17 cellular contexts compared by ENCODE assay signal in genomic region chr1:29646161-29646775, GRCh38.
A peak's percentile ranks its signal among the peaks of the same experiment; 100 is the strongest.
DNase-seq lines count a peak whose midpoint lies in the region; ATAC-seq and TF ChIP-seq lines count a peak whose summit lies in the region.
"Had no signal": no experiment of that assay in that cellular context is flagged by ENCODE, and none has a peak within 500 bp of the region (broad histone marks: within the 10 kb centered on the region; RNA-seq: fewer than 3 reads in every experiment).

No MANE protein-coding gene starts in this region.

- H3K27ac ChIP-seq in coronary artery = no peak overlapping the region
- H3K27ac ChIP-seq: GM23248 had no signal

- no peak for ATAC-seq in GM19035 (IDR thresholded peaks at IDR 0.05; ENCODE audit: unreplicated experiment)

- H3K4me3 ChIP-seq in coronary artery = no peak overlapping the region
- H3K4me3 ChIP-seq: GM23248 had no signal

- peak; percentile 15 for DNase-seq in activated CD8-positive, alpha-beta memory T cell treated with anti-CD3 and anti-CD28 coated beads for 24 hours
- DNase-seq in activated CD8-positive, alpha-beta memory T cell treated with anti-CD3 and anti-CD28 coated beads, Interleukin-2, amount 50 U/mL, for 4 hours = no peak
- DNase-seq in coronary artery (ENCODE audit: low spot score) (peak; percentile 55), myocyte (ENCODE audit: low read depth) (peak; percentile 50), T-helper 9 cell (no peak), midbrain (lab: John Stamatoyannopoulos, UW) (no peak), COLO668 (lab: John Stamatoyannopoulos, UW; ENCODE audit: unreplicated experiment) (no peak)
- DNase-seq: Calu3; CD4-positive, CD25-positive, alpha-beta regulatory T cell; DND-41; GDM1; GM23248; NCI-H1436; NCI-H2107; NCI-H226; NCI-H526 had no signal

- no peak for TF ChIP-seq CTCF in coronary artery (IDR thresholded peaks at IDR 0.05)

Comparison
In these comparisons a context has a peak if more than half of its experiments do, and no peak if none do; other contexts are left out.
1. DNase-seq: peak in activated CD8-positive, alpha-beta memory T cell treated with anti-CD3 and anti-CD28 coated beads for 24 hours (single experiment), coronary artery (single experiment) and myocyte (single experiment); none in activated CD8-positive, alpha-beta memory T cell treated with anti-CD3 and anti-CD28 coated beads, Interleukin-2, amount 50 U/mL, for 4 hours (single experiment), T-helper 9 cell (single experiment), midbrain (single experiment) and COLO668 (single experiment).